ENCODE assay signal across 1 cellular context in the genomic region with DNA sequence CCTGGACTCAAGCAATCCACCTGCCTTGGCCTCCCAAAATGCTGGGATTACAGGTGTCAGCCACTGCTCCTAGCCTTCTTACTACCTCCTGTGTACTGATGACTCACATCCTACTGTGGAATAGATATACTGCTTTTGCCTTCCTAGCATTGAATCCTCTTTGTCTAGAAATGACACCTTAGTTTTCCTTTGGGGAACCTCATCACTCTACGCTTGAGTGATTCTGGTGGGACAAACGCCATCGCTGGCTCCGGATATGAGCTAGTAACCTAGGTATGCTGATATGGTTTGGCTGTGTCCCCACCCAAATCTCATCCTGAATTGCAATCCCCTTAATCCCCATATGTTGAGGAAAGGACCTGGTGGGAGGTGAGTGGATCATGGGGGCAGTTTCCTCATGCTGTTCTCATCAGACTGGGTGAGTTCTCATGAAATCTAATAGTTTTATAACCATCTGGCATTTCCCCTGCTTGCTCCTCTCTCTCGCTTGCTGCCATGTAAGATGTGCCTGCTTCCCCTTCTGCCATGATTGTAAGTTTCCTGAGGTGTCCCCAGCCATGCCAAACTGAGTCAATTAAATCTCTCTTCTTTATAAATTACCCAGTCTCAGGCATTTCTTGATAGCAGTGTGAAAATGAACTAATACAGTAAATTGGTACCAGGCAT.
TF ChIP-seq lines count a peak whose summit lies in the region.

No MANE protein-coding gene starts in this region.

TF ChIP-seq in HepG2, 621 proteins besides CTCF, POLR2A, EP300 and RAD21 (continued from another document):
- TF ChIP-seq, protein P1, sequence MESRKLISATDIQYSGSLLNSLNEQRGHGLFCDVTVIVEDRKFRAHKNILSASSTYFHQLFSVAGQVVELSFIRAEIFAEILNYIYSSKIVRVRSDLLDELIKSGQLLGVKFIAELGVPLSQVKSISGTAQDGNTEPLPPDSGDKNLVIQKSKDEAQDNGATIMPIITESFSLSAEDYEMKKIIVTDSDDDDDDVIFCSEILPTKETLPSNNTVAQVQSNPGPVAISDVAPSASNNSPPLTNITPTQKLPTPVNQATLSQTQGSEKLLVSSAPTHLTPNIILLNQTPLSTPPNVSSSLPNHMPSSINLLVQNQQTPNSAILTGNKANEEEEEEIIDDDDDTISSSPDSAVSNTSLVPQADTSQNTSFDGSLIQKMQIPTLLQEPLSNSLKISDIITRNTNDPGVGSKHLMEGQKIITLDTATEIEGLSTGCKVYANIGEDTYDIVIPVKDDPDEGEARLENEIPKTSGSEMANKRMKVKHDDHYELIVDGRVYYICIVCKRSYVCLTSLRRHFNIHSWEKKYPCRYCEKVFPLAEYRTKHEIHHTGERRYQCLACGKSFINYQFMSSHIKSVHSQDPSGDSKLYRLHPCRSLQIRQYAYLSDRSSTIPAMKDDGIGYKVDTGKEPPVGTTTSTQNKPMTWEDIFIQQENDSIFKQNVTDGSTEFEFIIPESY (CRISPR knock-in tag; IDR thresholded peaks at IDR 0.05), result 0 out of 2 replicates have a peak, but pooled peaks have one; percentile 34
TF ChIP-seq in HepG2: peak in this region for 4; not testable (repeated sequence) for 617.
